ENCODE assay signal across 1 cellular context in the genomic region with DNA sequence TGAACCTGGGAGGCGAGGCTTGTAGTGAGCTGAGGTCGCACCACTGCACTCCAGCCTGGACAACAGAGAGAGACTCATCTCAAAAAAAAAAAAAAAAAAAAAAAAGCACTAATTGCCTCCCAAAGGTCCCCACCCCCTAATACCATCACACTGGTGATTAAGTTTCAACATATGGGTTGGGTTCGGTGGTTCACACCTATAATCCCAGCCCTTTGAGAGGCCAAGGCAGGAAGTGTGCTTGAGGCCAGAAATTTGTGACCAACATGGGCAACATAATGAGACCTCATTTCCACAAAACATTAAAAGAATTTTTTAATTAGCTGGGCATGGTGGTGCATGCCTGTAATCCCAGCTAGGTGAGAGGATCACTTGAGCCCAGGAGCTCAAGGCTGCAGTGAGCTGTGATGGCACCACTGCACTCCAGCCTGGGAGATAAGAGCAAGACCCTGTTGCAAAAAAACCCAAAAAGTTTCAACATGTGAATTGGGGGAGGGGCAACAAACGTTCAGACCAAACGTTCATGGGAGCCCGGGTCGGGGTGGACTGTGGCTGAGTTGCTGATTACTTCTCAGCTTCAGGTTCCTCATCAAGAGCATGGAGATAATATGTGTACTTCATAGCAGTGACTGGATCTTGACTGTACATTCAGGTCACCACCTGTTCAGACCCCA.
TF ChIP-seq lines count a peak whose summit lies in the region.

No MANE protein-coding gene starts in this region.

TF ChIP-seq in K562, 482 proteins besides CTCF, POLR2A, EP300 and RAD21:
- TF ChIP-seq, protein P1, sequence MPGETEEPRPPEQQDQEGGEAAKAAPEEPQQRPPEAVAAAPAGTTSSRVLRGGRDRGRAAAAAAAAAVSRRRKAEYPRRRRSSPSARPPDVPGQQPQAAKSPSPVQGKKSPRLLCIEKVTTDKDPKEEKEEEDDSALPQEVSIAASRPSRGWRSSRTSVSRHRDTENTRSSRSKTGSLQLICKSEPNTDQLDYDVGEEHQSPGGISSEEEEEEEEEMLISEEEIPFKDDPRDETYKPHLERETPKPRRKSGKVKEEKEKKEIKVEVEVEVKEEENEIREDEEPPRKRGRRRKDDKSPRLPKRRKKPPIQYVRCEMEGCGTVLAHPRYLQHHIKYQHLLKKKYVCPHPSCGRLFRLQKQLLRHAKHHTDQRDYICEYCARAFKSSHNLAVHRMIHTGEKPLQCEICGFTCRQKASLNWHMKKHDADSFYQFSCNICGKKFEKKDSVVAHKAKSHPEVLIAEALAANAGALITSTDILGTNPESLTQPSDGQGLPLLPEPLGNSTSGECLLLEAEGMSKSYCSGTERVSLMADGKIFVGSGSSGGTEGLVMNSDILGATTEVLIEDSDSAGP (CRISPR knock-in tag; IDR thresholded peaks at IDR 0.05): no peak
- TF ChIP-seq TCF7L2 (IDR thresholded peaks at IDR 0.05; ENCODE audit: low read depth, low read length): no peak
- TF ChIP-seq, protein P2, sequence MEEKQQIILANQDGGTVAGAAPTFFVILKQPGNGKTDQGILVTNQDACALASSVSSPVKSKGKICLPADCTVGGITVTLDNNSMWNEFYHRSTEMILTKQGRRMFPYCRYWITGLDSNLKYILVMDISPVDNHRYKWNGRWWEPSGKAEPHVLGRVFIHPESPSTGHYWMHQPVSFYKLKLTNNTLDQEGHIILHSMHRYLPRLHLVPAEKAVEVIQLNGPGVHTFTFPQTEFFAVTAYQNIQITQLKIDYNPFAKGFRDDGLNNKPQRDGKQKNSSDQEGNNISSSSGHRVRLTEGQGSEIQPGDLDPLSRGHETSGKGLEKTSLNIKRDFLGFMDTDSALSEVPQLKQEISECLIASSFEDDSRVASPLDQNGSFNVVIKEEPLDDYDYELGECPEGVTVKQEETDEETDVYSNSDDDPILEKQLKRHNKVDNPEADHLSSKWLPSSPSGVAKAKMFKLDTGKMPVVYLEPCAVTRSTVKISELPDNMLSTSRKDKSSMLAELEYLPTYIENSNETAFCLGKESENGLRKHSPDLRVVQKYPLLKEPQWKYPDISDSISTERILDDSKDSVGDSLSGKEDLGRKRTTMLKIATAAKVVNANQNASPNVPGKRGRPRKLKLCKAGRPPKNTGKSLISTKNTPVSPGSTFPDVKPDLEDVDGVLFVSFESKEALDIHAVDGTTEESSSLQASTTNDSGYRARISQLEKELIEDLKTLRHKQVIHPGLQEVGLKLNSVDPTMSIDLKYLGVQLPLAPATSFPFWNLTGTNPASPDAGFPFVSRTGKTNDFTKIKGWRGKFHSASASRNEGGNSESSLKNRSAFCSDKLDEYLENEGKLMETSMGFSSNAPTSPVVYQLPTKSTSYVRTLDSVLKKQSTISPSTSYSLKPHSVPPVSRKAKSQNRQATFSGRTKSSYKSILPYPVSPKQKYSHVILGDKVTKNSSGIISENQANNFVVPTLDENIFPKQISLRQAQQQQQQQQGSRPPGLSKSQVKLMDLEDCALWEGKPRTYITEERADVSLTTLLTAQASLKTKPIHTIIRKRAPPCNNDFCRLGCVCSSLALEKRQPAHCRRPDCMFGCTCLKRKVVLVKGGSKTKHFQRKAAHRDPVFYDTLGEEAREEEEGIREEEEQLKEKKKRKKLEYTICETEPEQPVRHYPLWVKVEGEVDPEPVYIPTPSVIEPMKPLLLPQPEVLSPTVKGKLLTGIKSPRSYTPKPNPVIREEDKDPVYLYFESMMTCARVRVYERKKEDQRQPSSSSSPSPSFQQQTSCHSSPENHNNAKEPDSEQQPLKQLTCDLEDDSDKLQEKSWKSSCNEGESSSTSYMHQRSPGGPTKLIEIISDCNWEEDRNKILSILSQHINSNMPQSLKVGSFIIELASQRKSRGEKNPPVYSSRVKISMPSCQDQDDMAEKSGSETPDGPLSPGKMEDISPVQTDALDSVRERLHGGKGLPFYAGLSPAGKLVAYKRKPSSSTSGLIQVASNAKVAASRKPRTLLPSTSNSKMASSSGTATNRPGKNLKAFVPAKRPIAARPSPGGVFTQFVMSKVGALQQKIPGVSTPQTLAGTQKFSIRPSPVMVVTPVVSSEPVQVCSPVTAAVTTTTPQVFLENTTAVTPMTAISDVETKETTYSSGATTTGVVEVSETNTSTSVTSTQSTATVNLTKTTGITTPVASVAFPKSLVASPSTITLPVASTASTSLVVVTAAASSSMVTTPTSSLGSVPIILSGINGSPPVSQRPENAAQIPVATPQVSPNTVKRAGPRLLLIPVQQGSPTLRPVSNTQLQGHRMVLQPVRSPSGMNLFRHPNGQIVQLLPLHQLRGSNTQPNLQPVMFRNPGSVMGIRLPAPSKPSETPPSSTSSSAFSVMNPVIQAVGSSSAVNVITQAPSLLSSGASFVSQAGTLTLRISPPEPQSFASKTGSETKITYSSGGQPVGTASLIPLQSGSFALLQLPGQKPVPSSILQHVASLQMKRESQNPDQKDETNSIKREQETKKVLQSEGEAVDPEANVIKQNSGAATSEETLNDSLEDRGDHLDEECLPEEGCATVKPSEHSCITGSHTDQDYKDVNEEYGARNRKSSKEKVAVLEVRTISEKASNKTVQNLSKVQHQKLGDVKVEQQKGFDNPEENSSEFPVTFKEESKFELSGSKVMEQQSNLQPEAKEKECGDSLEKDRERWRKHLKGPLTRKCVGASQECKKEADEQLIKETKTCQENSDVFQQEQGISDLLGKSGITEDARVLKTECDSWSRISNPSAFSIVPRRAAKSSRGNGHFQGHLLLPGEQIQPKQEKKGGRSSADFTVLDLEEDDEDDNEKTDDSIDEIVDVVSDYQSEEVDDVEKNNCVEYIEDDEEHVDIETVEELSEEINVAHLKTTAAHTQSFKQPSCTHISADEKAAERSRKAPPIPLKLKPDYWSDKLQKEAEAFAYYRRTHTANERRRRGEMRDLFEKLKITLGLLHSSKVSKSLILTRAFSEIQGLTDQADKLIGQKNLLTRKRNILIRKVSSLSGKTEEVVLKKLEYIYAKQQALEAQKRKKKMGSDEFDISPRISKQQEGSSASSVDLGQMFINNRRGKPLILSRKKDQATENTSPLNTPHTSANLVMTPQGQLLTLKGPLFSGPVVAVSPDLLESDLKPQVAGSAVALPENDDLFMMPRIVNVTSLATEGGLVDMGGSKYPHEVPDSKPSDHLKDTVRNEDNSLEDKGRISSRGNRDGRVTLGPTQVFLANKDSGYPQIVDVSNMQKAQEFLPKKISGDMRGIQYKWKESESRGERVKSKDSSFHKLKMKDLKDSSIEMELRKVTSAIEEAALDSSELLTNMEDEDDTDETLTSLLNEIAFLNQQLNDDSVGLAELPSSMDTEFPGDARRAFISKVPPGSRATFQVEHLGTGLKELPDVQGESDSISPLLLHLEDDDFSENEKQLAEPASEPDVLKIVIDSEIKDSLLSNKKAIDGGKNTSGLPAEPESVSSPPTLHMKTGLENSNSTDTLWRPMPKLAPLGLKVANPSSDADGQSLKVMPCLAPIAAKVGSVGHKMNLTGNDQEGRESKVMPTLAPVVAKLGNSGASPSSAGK (IDR thresholded peaks at IDR 0.05): no peak
- no peak for TF ChIP-seq ZNF347 (CRISPR knock-in tag; IDR thresholded peaks at IDR 0.05; ENCODE audit: low read depth)
- TF ChIP-seq ZNF764 (CRISPR knock-in tag; IDR thresholded peaks at IDR 0.05; ENCODE audit: low read depth): no peak
- TF ChIP-seq ZNF41 (CRISPR knock-in tag; conservative IDR thresholded peaks at IDR 0.05): no peak
- TF ChIP-seq CREBBP (IDR thresholded peaks at IDR 0.05; ENCODE audit: low read depth, low read length): no peak
- TF ChIP-seq RBM14 (IDR thresholded peaks at IDR 0.05; ENCODE audit: borderline replicate concordance, insufficient read depth, low read depth, low read length): no peak
- no peak for TF ChIP-seq ZNF212 (CRISPR knock-in tag; IDR thresholded peaks at IDR 0.05)
- TF ChIP-seq, protein P3, sequence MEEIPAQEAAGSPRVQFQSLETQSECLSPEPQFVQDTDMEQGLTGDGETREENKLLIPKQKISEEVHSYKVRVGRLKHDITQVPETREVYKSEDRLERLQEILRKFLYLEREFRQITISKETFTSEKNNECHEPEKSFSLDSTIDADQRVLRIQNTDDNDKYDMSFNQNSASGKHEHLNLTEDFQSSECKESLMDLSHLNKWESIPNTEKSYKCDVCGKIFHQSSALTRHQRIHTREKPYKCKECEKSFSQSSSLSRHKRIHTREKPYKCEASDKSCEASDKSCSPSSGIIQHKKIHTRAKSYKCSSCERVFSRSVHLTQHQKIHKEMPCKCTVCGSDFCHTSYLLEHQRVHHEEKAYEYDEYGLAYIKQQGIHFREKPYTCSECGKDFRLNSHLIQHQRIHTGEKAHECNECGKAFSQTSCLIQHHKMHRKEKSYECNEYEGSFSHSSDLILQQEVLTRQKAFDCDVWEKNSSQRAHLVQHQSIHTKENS (CRISPR knock-in tag; IDR thresholded peaks at IDR 0.05): no peak
- TF ChIP-seq NRF1 (conservative IDR thresholded peaks at IDR 0.05 in 1 of 2, IDR thresholded peaks at IDR 0.05 in 1 of 2): no peak
- TF ChIP-seq ZNF57 (CRISPR knock-in tag; IDR thresholded peaks at IDR 0.05): no peak
- TF ChIP-seq MCM7 (IDR thresholded peaks at IDR 0.05): no peak
- no peak for TF ChIP-seq ZNF444 (CRISPR knock-in tag; IDR thresholded peaks at IDR 0.05)
- TF ChIP-seq CEBPG (CRISPR knock-in tag; IDR thresholded peaks at IDR 0.05): no peak
- TF ChIP-seq CEBPG (tag; conservative IDR thresholded peaks at IDR 0.05 in 1 of 2, IDR thresholded peaks at IDR 0.05 in 1 of 2): no peak
